Comparison of ENCODE assay signal across 33 cellular contexts in the genomic region with DNA sequence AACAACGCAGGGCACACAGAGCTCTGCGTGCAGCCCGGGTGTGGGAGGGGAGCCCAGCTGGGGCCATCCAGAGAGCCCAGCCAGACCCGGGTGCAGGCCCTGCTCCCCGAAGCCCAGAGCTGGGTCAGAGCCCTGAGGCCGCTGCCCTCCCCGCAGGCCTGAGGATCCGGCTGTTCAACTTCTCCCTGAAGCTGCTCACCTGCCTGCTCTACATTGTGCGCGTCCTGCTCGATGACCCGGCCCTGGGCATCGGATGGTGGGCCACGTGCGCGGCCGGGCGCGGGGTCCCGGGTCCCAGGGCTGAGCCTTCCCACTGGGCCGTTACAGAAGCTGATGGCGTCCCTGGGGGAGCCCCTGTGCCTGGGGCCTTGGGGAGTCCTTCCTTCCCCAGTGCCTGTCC. TPM values are rescaled to one million over a fixed set of nuclear protein-coding genes. Genes with fewer than 3 reads are reported as not detected.
"Had no signal": no experiment of that assay in that cellular context is flagged by ENCODE, and none has a peak within 500 bp of the region (broad histone marks: within the 10 kb centered on the region; RNA-seq: fewer than 3 reads in every experiment).

No MANE protein-coding gene starts in this region.

- H3K36me3 ChIP-seq: adrenal gland, ascending aorta, brain microvascular endothelial cell, breast epithelium, cardiac muscle cell had no signal

- H3K27me3 ChIP-seq: adrenal gland, ascending aorta, body of pancreas, brain microvascular endothelial cell, cardiac muscle cell had no signal

- DNase-seq: activated effector memory CD4-positive, alpha-beta T cell treated with anti-CD3 and anti-CD28 coated beads, Interleukin-2, amount 50 U/mL, for 16 hours; activated effector memory CD4-positive, alpha-beta T cell treated with Interleukin-2 at 50 U/mL for 16 hours; activated gamma-delta T cell; activated gamma-delta T cell treated with Interleukin-2 at 50 U/mL for 16 hours; activated naive CD4-positive, alpha-beta T cell; activated naive CD4-positive, alpha-beta T cell treated with anti-CD3 and anti-CD28 coated beads for 36 hours; activated naive CD4-positive, alpha-beta T cell treated with anti-CD3 and anti-CD28 coated beads, Interleukin-2, amount 10 ng/mL, durations not matched to agents 7 days and 5 days; activated naive CD4-positive, alpha-beta T cell treated with anti-CD3 and anti-CD28 coated beads, Interleukin-2, amount 50 U/mL, for 16 hours; activated naive CD4-positive, alpha-beta T cell treated with Interleukin-2 at 50 U/mL for 16 hours; activated naive CD8-positive, alpha-beta T cell treated with anti-CD3 and anti-CD28 coated beads for 36 hours; activated naive CD8-positive, alpha-beta T cell treated with anti-CD3 and anti-CD28 coated beads, Interleukin-2, amount 10 ng/mL, durations not matched to agents 7 days and 5 days; activated naive CD8-positive, alpha-beta T cell treated with anti-CD3 and anti-CD28 coated beads, Interleukin-2, amount 50 U/mL, for 24 hours; activated T-cell treated with anti-CD3 and anti-CD28 coated beads, Interleukin-2, amount 50 U/mL, for 1 hour; activated T-cell treated with anti-CD3 and anti-CD28 coated beads, Interleukin-2, amount 50 U/mL, for 24 hours; activated T-cell treated with anti-CD3 and anti-CD28 coated beads, Interleukin-2, amount 50 U/mL, for 4 hours; activated T-cell treated with anti-CD3 and anti-CD28 coated beads, Interleukin-2, amount 50 U/mL, for 48 hours; activated T-cell treated with anti-CD3 and anti-CD28 coated beads, Interleukin-2, amount 50 U/mL, for 72 hours; adrenal gland; amniotic stem cell; amygdala; anterior cingulate cortex; aorta; body of pancreas; brain microvascular endothelial cell; caudate nucleus; central memory CD4-positive, alpha-beta T cell; cerebellar nuclear complex had no signal

- H3K9me3 ChIP-seq: adrenal gland, body of pancreas had no signal

- H3K4me1 ChIP-seq: adrenal gland, ascending aorta, body of pancreas, breast epithelium had no signal

- ATAC-seq: activated naive CD4-positive, alpha-beta T cell treated with anti-CD3 and anti-CD28 coated beads, Interleukin-2, amount 50 U/mL, for 72 hours; activated naive CD8-positive, alpha-beta T cell treated with anti-CD3 and anti-CD28 coated beads, Interleukin-2, amount 50 U/mL, for 24 hours; activated T-cell treated with anti-CD3 and anti-CD28 coated beads, Interleukin-2, amount 50 U/mL, for 4 hours; activated T-cell treated with anti-CD3 and anti-CD28 coated beads, Interleukin-2, amount 50 U/mL, for 72 hours; activated T-helper 17 cell treated with anti-CD3 and anti-CD28 coated beads, Interleukin-2, amount 50 U/mL, for 72 hours; body of pancreas had no signal

- H3K4me3 ChIP-seq: adrenal gland, ascending aorta, body of pancreas, breast epithelium, cardiac muscle cell had no signal

- H3K27ac ChIP-seq: adrenal gland, ascending aorta, body of pancreas, brain microvascular endothelial cell, breast epithelium, cardiac muscle cell had no signal

RNA-seq across cellular contexts. Expression of gene KCNT1, which starts 48.8 kb away (rescaled TPM):
- polyA plus RNA-seq: aorta had no signal

RNA-seq across cellular contexts. Expression of gene SOHLH1, which starts 51.5 kb away (rescaled TPM):
- polyA plus RNA-seq: adipose tissue, adrenal gland, aorta, cardiac muscle cell had no signal
